In the genomic region with DNA sequence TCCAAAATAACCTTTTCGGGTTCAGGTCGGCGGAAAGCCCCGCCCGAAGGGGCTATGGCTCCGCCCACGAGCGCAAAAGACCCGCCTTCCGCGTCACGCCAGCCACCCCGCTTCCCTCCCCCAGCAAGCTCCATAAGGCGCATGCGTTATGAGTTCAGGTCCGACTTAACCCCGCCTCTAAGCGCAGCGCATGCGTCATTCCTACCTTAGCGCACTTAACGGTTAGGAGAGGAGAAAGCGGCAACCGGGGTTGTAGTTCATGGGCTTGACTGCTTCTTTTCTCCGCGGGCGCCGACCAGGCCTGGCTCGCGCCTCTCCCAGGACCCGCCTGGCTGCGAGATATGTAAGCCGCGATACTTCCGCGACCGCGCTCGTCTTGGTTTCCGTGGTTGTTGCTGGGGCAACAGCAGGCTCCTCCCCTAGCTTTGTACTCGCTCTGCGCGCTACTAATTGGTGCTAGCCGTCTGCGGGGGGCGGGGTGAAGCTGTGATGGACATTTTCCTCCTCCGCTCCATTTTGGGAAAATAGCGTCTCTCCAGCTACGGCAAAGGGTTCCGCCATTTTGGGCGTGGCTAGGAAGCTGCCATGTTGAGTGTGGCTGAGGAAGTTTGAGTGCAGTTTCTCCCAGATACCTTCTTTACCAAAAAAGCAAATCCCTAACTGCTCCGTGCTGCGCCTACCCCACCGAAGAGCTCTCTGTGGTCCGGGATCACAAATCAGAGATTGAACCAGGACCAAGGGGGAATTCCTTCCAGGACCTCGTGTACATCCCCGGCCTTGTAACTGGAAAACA, we compare ENCODE assay signal across 8 cellular contexts. TPM values are rescaled to one million over a fixed set of nuclear protein-coding genes. Genes with fewer than 3 reads are reported as not detected.
DNase-seq lines count a peak whose midpoint lies in the region; ATAC-seq and TF ChIP-seq lines count a peak whose summit lies in the region.

A gene with protein sequence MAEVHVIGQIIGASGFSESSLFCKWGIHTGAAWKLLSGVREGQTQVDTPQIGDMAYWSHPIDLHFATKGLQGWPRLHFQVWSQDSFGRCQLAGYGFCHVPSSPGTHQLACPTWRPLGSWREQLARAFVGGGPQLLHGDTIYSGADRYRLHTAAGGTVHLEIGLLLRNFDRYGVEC (minus strand): TSS at position 397 of the 793 bp plus-strand sequence. CDS start 630 bp downstream, outside the sequence.

- peak within 1 kb of the TSS; percentile 74 for H3K4me3 Mint-ChIP-seq in endodermal cell

- H4K5ac ChIP-seq in mesendoderm (ENCODE audit: low read length): peak within 1 kb of the TSS; percentile 77

- H2AK5ac ChIP-seq in mesendoderm (ENCODE audit: low read length): peak within 1 kb of the TSS; percentile 96

- H3K36me3 Mint-ChIP-seq in endodermal cell (ENCODE audit: low read depth): peaks cover 5% of the 10 kb centered on the region

- H3K27ac ChIP-seq in endodermal cell (ENCODE audit: low read depth, low read length) (peak within 1 kb of the TSS; percentile 98), mesendoderm (ENCODE audit: low read depth, low read length) (peak within 1 kb of the TSS; percentile 51)

- peak within 1 kb of the TSS; percentile 84 for H3K4me2 ChIP-seq in mesendoderm (ENCODE audit: low read length)

- no peaks in the 10 kb centered on the region for H3K79me2 ChIP-seq in mesendoderm (ENCODE audit: control insufficient read depth, insufficient read depth, low read length)

- DNase-seq in COR-L47 (lab: John Stamatoyannopoulos, UW): peak; percentile 99
- DNase-seq in HUDEP-2 (lab: John Stamatoyannopoulos, UW; ENCODE audit: unreplicated experiment in 76 of 76): peak; percentile 79 to 100 (median 98)
- DNase-seq in NT2/D1 (ENCODE audit: low read depth, low spot score): peak; percentile 94
- peak; percentile 96 for DNase-seq in activated CD8-positive, alpha-beta memory T cell treated with anti-CD3 and anti-CD28 coated beads, Interleukin-2, amount 50 U/mL, for 1 hour (ENCODE audit: extremely low read depth)
- peak; percentile 99 for DNase-seq in endodermal cell
- DNase-seq in mesendoderm: peak; percentile 99
- peak; percentile 95 for DNase-seq in stimulated activated CD8-positive, alpha-beta memory T cell treated with anti-CD3 and anti-CD28 coated beads, Interleukin-15, amount 100 ng/mL, for 1 hour (ENCODE audit: low read depth)

- no peak within 1 kb of the TSS for H2BK15ac ChIP-seq in mesendoderm (replicated peaks; ENCODE audit: low read depth)

- peak within 1 kb of the TSS; percentile 82 for H2BK5ac ChIP-seq in mesendoderm (ENCODE audit: low read length)

- H3K27ac Mint-ChIP-seq in endodermal cell: peak within 1 kb of the TSS; percentile 98

- H3K9me3 Mint-ChIP-seq in endodermal cell: no peaks in the 10 kb centered on the region

- H3K27me3 ChIP-seq in NT2/D1 (ENCODE audit: insufficient read depth, insufficient read length) (no peaks in the 10 kb centered on the region), endodermal cell (ENCODE audit: control insufficient read depth, insufficient read depth, low read length, poor library complexity, severe bottlenecking) (no peaks in the 10 kb centered on the region), mesendoderm (ENCODE audit: insufficient read depth, low read length, poor library complexity) (no peaks in the 10 kb centered on the region)

- peak within 1 kb of the TSS; percentile 92 for H3K56ac ChIP-seq in mesendoderm (ENCODE audit: low read length)

- ATAC-seq in GM21381 (IDR thresholded peaks at IDR 0.05; ENCODE audit: unreplicated experiment): peak; percentile 86

- peaks cover 10% of the 10 kb centered on the region for H3K36me3 ChIP-seq in NT2/D1 (ENCODE audit: insufficient read depth, insufficient read length, low read length)
- no peaks in the 10 kb centered on the region for H3K36me3 ChIP-seq in endodermal cell (ENCODE audit: control insufficient read depth, insufficient read depth, low read length)
- H3K36me3 ChIP-seq in mesendoderm (ENCODE audit: control insufficient read depth, insufficient read depth, low read length): no peaks in the 10 kb centered on the region

- H2BK120ac ChIP-seq in mesendoderm (ENCODE audit: low read depth, low read length): no peak within 1 kb of the TSS

- H3K4ac ChIP-seq in mesendoderm (ENCODE audit: low read depth, low read length): peak within 1 kb of the TSS; percentile 93

- WGBS in endodermal cell (ENCODE audit: insufficient coverage in 1 of 2, insufficient read length in 1 of 2), 2 experiments: 0 to 1% methylated on average over 34 to 57 of the region's 57 CpGs
- no CpG with 5 or more reads among the region's 57 CpGs for WGBS in mesendoderm (ENCODE audit: extremely low coverage, insufficient coverage, low lambda C conversion rate)

- peak within 1 kb of the TSS; percentile 84 for H4K8ac ChIP-seq in mesendoderm (ENCODE audit: low read depth, low read length)

- no peaks in the 10 kb centered on the region for H3K27me3 Mint-ChIP-seq in endodermal cell (ENCODE audit: insufficient read depth)

- TF ChIP-seq CTCF in endodermal cell (conservative IDR thresholded peaks at IDR 0.05): no peak

- no peak within 1 kb of the TSS for H3K23ac ChIP-seq in mesendoderm (ENCODE audit: low read length)

- peak within 1 kb of the TSS; percentile 78 for H3K18ac ChIP-seq in mesendoderm (ENCODE audit: low read length)

- H3K4me3 ChIP-seq in NT2/D1 (ENCODE audit: insufficient read length, low read depth) (peak within 1 kb of the TSS; percentile 82), endodermal cell (ENCODE audit: low read length) (peak within 1 kb of the TSS; percentile 90), mesendoderm (ENCODE audit: low read length) (peak within 1 kb of the TSS; percentile 68)

- peaks cover 2% of the 10 kb centered on the region for H3K4me1 ChIP-seq in NT2/D1 (ENCODE audit: insufficient read depth, insufficient read length)
- H3K4me1 ChIP-seq in endodermal cell (ENCODE audit: control insufficient read depth, insufficient read depth, low read length): no peaks in the 10 kb centered on the region
- H3K4me1 ChIP-seq in mesendoderm (ENCODE audit: control insufficient read depth, low read depth, low read length): peaks cover 3% of the 10 kb centered on the region

- H3K4me1 Mint-ChIP-seq in endodermal cell: no peaks in the 10 kb centered on the region

- H3K9me3 ChIP-seq in NT2/D1 (ENCODE audit: insufficient read depth, low read length) (no peaks in the 10 kb centered on the region), endodermal cell (ENCODE audit: control insufficient read depth, low read length) (no peaks in the 10 kb centered on the region)

- H3K9ac ChIP-seq in NT2/D1 (ENCODE audit: insufficient read length, low read depth): peak within 1 kb of the TSS; percentile 93
- peak within 1 kb of the TSS; percentile 96 for H3K9ac ChIP-seq in endodermal cell (ENCODE audit: extremely low read depth, low read length, poor library complexity, severe bottlenecking)
- peak within 1 kb of the TSS; percentile 90 for H3K9ac ChIP-seq in mesendoderm (ENCODE audit: low read length)

- H3K79me1 ChIP-seq in mesendoderm (ENCODE audit: low read length): peaks cover 4% of the 10 kb centered on the region

RNA-seq across cellular contexts. Expression of the gene that starts here (rescaled TPM):
- 1 to 10 TPM; 4.5 to 6.2 TPM for total RNA-seq in endodermal cell
- 8.9 TPM for polyA plus RNA-seq in endodermal cell (2013, experiment 1 of 2)
- polyA plus RNA-seq in endodermal cell (2013, experiment 2 of 2): 12.0 TPM
- 3.4 TPM for polyA plus RNA-seq in mesendoderm (2013, experiment 1 of 2)
- polyA plus RNA-seq in mesendoderm (2013, experiment 2 of 2): 3.5 TPM

Comparison
In these comparisons a context has a peak if more than half of its experiments do, and no peak if none do; other contexts are left out.
1. Peak in every context shown above with its lines: DNase-seq, ATAC-seq, H3K4me3 ChIP-seq and H3K27ac ChIP-seq.